25 cellular contexts compared by ENCODE assay signal in the genomic region with DNA sequence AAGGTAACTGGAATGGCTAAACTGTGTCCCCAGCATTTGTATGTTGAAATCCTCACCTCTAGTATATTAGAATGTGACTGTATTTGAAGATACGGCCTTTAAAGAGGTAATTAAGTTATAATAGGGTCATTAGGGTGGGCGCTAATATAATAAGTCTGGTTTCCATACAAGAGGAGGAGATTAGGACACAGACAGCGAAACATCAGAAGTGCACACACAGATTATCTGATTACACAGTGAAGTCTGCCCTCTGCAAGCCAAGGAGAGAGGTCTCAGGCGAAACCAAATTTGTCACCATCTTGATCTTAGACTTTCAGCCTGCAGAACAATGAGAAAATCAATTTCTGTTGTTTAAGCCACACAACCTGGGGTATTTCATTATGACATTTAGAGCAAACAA.
DNase-seq lines count a peak whose midpoint lies in the region; ATAC-seq and TF ChIP-seq lines count a peak whose summit lies in the region.
"Had no signal": no experiment of that assay in that cellular context is flagged by ENCODE, and none has a peak within 500 bp of the region (broad histone marks: within the 10 kb centered on the region; RNA-seq: fewer than 3 reads in every experiment).

No MANE protein-coding gene starts in this region.

- no peaks in the 10 kb centered on the region for H3K79me2 ChIP-seq in SK-N-SH (ENCODE audit: insufficient read depth)

- no peaks in the 10 kb centered on the region for H3F3A ChIP-seq in SK-N-SH (replicated peaks; ENCODE audit: insufficient read depth)

- H3K36me3 ChIP-seq in SK-N-SH (replicated peaks in 1 of 2; ENCODE audit: control insufficient read depth in 1 of 2, insufficient read depth in 2 of 2, low read length in 1 of 2): no peaks in the 10 kb centered on the region
- no peaks in the 10 kb centered on the region for H3K36me3 ChIP-seq in CD8-positive, alpha-beta T cell (ENCODE audit: insufficient read depth, low read length)
- H3K36me3 ChIP-seq: BE2C; BLaER1 treated with 17β-estradiol and CSF1 and Interleukin-3, amounts not matched to agents 10 nM and 100 nM had no signal

- peak in 1 of 2 experiments; percentile 79; a peak in 2 of 4 replicates for TF ChIP-seq EP300 in SK-N-SH (IDR thresholded peaks at IDR 0.05; ENCODE audit: borderline replicate concordance in 1 of 2, low read depth in 1 of 2, low read length in 1 of 2)

- H3K9ac ChIP-seq in SK-N-SH: no peak overlapping the region
- H3K9ac ChIP-seq: BLaER1 treated with 17β-estradiol and CSF1 and Interleukin-3, amounts not matched to agents 10 nM and 100 nM had no signal

- CTCF ChIA-PET in SK-N-SH (lab: Yijun Ruan, JAX): no interaction called here
- CTCF ChIA-PET in CD8-positive, alpha-beta T cell (lab: Charles Lee): no interaction called here

- no peak overlapping the region for H3K4me2 ChIP-seq in SK-N-SH
- H3K4me2 ChIP-seq: A549; BLaER1 treated with 17β-estradiol and CSF1 and Interleukin-3, amounts not matched to agents 10 nM and 100 nM; GM23338 had no signal

- H3K4me1 Mint-ChIP-seq in progenitor cell of endocrine pancreas (ENCODE audit: low read depth): no peaks in the 10 kb centered on the region
- H3K4me1 Mint-ChIP-seq in CD8-positive, alpha-beta T cell (ENCODE audit: low read depth): no peaks in the 10 kb centered on the region
- H3K4me1 Mint-ChIP-seq: CD14-positive monocyte had no signal

- no peaks in the 10 kb centered on the region for H3K36me3 Mint-ChIP-seq in progenitor cell of endocrine pancreas (ENCODE audit: insufficient read depth)
- H3K36me3 Mint-ChIP-seq in CD8-positive, alpha-beta T cell: no peaks in the 10 kb centered on the region
- H3K36me3 Mint-ChIP-seq: CD14-positive monocyte had no signal

- no peaks in the 10 kb centered on the region for H3K9me3 ChIP-seq in SK-N-SH
- no peaks in the 10 kb centered on the region for H3K9me3 ChIP-seq in CD8-positive, alpha-beta T cell (ENCODE audit: low read length)
- H3K9me3 ChIP-seq: A549, BE2C had no signal

- DNase-seq in NCI-H748 (lab: John Stamatoyannopoulos, UW; ENCODE audit: unreplicated experiment) (peak; percentile 36), NCI-H748 treated with DMSO at 0.1 percent for 48 hours (lab: John Stamatoyannopoulos, UW) (no peak), NCI-H82 (lab: John Stamatoyannopoulos, UW) (peak; percentile 83), SK-N-SH (peak; percentile 21), progenitor cell of endocrine pancreas (ENCODE audit: low spot score, unreplicated experiment) (no peak), amygdala (lab: John Stamatoyannopoulos, UW) (no peak)
- DNase-seq in CD8-positive, alpha-beta T cell: no peak
- DNase-seq: 8988T; ACHN; AML-193; BE2C; Calu3; CD4-positive, alpha-beta T cell; COR-L47; DMS 273 treated with DMSO at 0.1 percent for 48 hours; DMS79; EL; GDM1; H9 had no signal

- POLR2A ChIA-PET in SK-N-SH (lab: Yijun Ruan, JAX): no interaction called here
- POLR2A ChIA-PET in CD8-positive, alpha-beta T cell (lab: Charles Lee): no interaction called here

- H2AFZ ChIP-seq in SK-N-SH (ENCODE audit: low read depth): no peak overlapping the region
- H2AFZ ChIP-seq: GM23338 had no signal

- H3K27me3 ChIP-seq in SK-N-SH (ENCODE audit: insufficient read depth): no peaks in the 10 kb centered on the region
- H3K27me3 ChIP-seq in CD8-positive, alpha-beta T cell (ENCODE audit: insufficient read depth, low read length): no peaks in the 10 kb centered on the region
- H3K27me3 ChIP-seq: BE2C; BLaER1 treated with 17β-estradiol and CSF1 and Interleukin-3, amounts not matched to agents 10 nM and 100 nM had no signal

- no peaks in the 10 kb centered on the region for H3K27me3 Mint-ChIP-seq in progenitor cell of endocrine pancreas
- no peaks in the 10 kb centered on the region for H3K27me3 Mint-ChIP-seq in CD8-positive, alpha-beta T cell (ENCODE audit: low read depth)
- H3K27me3 Mint-ChIP-seq: CD4-positive, alpha-beta T cell had no signal

- no peak for TF ChIP-seq CTCF in SK-N-SH (IDR thresholded peaks at IDR 0.05)
- TF ChIP-seq CTCF in progenitor cell of endocrine pancreas (IDR thresholded peaks at IDR 0.05; ENCODE audit: unreplicated experiment): no peak
- TF ChIP-seq CTCF in CD8-positive, alpha-beta T cell (IDR thresholded peaks at IDR 0.05): no peak

- peak; percentile 14; the same call in 1 of the 2 replicates for TF ChIP-seq RAD21 in SK-N-SH (IDR thresholded peaks at IDR 0.05; ENCODE audit: low read length)

- H3K27ac ChIP-seq in SK-N-SH (ENCODE audit: low read depth in 2 of 2, low read length in 1 of 2): no peak overlapping the region
- H3K27ac ChIP-seq in CD8-positive, alpha-beta T cell (ENCODE audit: low read depth, low read length): no peak overlapping the region
- H3K27ac ChIP-seq: A549; BLaER1 treated with 17β-estradiol and CSF1 and Interleukin-3, amounts not matched to agents 10 nM and 100 nM had no signal

- intact Hi-C loops in CD8-positive, alpha-beta T cell (cut with DNase I, micrococcal nuclease): no loop called here

- no peaks in the 10 kb centered on the region for H3K9me2 ChIP-seq in SK-N-SH

- ATAC-seq in CD8-positive, alpha-beta T cell: no peak
- ATAC-seq: A549, GM12878, GM23338, HCT116 had no signal

- H3K4me3 ChIP-seq in SK-N-SH (ENCODE audit: low read depth in 2 of 2, low read length in 1 of 2): no peak overlapping the region
- no peak overlapping the region for H3K4me3 ChIP-seq in CD8-positive, alpha-beta T cell (ENCODE audit: low read depth, low read length)
- H3K4me3 ChIP-seq: A549; BLaER1 treated with 17β-estradiol and CSF1 and Interleukin-3, amounts not matched to agents 10 nM and 100 nM; GM12878; GM23338 had no signal

- no peak overlapping the region for H3K4me3 Mint-ChIP-seq in progenitor cell of endocrine pancreas (ENCODE audit: low read depth)
- no peak overlapping the region for H3K4me3 Mint-ChIP-seq in CD8-positive, alpha-beta T cell
- H3K4me3 Mint-ChIP-seq: CD14-positive monocyte; CD4-positive, alpha-beta T cell; GM23338; H9 had no signal

- 22% methylated on average over 4 of the region's 4 CpGs for WGBS in SK-N-SH (ENCODE audit: low lambda C conversion rate)

- H3K9me3 Mint-ChIP-seq in progenitor cell of endocrine pancreas (ENCODE audit: low read depth): peaks cover 14% of the 10 kb centered on the region
- H3K9me3 Mint-ChIP-seq in CD8-positive, alpha-beta T cell: no peaks in the 10 kb centered on the region

- no peak overlapping the region for H3K27ac Mint-ChIP-seq in progenitor cell of endocrine pancreas
- H3K27ac Mint-ChIP-seq in CD8-positive, alpha-beta T cell: no peak overlapping the region
- H3K27ac Mint-ChIP-seq: CD14-positive monocyte; CD4-positive, alpha-beta T cell; GM23338; H9 had no signal

- H3K4me1 ChIP-seq in SK-N-SH (ENCODE audit: control insufficient read depth in 1 of 2, insufficient read depth in 2 of 2, low read depth in 1 of 2, low read length in 1 of 2): no peaks in the 10 kb centered on the region; a peak in 1 of 4 replicates
- no peaks in the 10 kb centered on the region for H3K4me1 ChIP-seq in CD8-positive, alpha-beta T cell (ENCODE audit: insufficient read depth, low read length)
- H3K4me1 ChIP-seq: A549; BE2C; BLaER1 treated with 17β-estradiol and CSF1 and Interleukin-3, amounts not matched to agents 10 nM and 100 nM had no signal

- no peaks in the 10 kb centered on the region for H4K20me1 ChIP-seq in SK-N-SH (ENCODE audit: insufficient read depth)
- H4K20me1 ChIP-seq: BLaER1 treated with 17β-estradiol and CSF1 and Interleukin-3, amounts not matched to agents 10 nM and 100 nM had no signal

TF ChIP-seq in SK-N-SH, 30 proteins besides CTCF, POLR2A, EP300 and RAD21:
- TF ChIP-seq RCOR1 (IDR thresholded peaks at IDR 0.05; ENCODE audit: low read length) (peak; percentile 81; the same call in 1 of the 2 replicates), FOXM1 (IDR thresholded peaks at IDR 0.05; ENCODE audit: low read depth) (no peak), SIN3A (IDR thresholded peaks at IDR 0.05; ENCODE audit: borderline replicate concordance, low read depth, low read length) (no peak), GATA2 (CRISPR knock-in tag; IDR thresholded peaks at IDR 0.05) (peak; percentile 75), TCF12 (IDR thresholded peaks at IDR 0.05) (no peak), FOXJ3 (CRISPR knock-in tag; IDR thresholded peaks at IDR 0.05) (0 out of 2 replicates have a peak, but pooled peaks have one; percentile 30), ELF1 (IDR thresholded peaks at IDR 0.05) (no peak)
- TF ChIP-seq, protein P1, sequence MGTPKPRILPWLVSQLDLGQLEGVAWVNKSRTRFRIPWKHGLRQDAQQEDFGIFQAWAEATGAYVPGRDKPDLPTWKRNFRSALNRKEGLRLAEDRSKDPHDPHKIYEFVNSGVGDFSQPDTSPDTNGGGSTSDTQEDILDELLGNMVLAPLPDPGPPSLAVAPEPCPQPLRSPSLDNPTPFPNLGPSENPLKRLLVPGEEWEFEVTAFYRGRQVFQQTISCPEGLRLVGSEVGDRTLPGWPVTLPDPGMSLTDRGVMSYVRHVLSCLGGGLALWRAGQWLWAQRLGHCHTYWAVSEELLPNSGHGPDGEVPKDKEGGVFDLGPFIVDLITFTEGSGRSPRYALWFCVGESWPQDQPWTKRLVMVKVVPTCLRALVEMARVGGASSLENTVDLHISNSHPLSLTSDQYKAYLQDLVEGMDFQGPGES (IDR thresholded peaks at IDR 0.05; ENCODE audit: low read depth, low read length): no peak

Comparison
In these comparisons a context has a peak if more than half of its experiments do, and no peak if none do; other contexts are left out.
1. DNase-seq: peak in NCI-H748 (single experiment), NCI-H82 (single experiment) and SK-N-SH (single experiment); none in NCI-H748 treated with DMSO at 0.1 percent for 48 hours (single experiment), progenitor cell of endocrine pancreas (single experiment), amygdala (0 of 56) and CD8-positive, alpha-beta T cell (0 of 7).